In the genomic region with DNA sequence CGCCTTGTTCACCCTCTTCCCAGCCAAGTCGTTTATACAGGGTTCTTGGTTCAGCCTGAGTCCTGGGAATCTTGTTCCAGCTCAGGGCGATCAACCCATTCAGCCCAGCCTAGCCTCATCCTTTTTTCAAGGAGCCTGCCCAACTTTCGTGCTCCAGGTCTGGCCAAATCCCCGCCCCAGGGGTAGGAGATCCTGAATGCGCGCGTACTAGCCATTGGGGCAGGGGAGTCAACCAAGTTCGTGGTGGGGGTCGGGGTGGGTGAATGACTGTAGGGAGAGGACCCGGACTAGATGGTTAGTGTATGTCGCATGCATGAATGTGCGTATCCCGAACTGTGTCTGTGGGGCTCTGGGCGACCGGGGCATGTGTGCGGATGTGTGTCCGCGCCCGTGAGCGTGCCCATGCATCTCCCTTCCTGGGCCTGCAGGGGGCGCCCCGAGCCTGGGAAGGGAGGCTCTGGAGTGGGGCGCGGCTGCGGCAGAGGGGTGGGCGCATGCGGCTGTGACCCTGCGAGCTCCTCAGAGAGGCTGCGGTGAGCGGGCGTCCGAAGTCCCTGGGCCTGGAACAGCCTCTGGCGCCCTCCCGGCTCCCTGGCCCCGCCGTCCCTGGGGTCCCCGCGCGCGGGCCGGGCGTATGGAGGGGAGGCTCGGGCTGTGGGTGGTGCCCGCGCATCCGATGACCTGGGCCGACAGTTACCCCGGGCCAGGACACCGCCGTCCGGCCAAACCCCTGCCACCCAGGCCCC, we compare ENCODE assay signal across 1 cellular context.
TF ChIP-seq lines count a peak whose summit lies in the region.

No MANE protein-coding gene starts in this region.

TF ChIP-seq in HEK293, 187 proteins besides CTCF, POLR2A, EP300 and RAD21 (continued from another document):
- TF ChIP-seq, protein P1, sequence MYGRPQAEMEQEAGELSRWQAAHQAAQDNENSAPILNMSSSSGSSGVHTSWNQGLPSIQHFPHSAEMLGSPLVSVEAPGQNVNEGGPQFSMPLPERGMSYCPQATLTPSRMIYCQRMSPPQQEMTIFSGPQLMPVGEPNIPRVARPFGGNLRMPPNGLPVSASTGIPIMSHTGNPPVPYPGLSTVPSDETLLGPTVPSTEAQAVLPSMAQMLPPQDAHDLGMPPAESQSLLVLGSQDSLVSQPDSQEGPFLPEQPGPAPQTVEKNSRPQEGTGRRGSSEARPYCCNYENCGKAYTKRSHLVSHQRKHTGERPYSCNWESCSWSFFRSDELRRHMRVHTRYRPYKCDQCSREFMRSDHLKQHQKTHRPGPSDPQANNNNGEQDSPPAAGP (tag by site-specific recombination; IDR thresholded peaks at IDR 0.05) = 0 out of 2 replicates have a peak, but pooled peaks have one; percentile 24
- TF ChIP-seq, protein P2, sequence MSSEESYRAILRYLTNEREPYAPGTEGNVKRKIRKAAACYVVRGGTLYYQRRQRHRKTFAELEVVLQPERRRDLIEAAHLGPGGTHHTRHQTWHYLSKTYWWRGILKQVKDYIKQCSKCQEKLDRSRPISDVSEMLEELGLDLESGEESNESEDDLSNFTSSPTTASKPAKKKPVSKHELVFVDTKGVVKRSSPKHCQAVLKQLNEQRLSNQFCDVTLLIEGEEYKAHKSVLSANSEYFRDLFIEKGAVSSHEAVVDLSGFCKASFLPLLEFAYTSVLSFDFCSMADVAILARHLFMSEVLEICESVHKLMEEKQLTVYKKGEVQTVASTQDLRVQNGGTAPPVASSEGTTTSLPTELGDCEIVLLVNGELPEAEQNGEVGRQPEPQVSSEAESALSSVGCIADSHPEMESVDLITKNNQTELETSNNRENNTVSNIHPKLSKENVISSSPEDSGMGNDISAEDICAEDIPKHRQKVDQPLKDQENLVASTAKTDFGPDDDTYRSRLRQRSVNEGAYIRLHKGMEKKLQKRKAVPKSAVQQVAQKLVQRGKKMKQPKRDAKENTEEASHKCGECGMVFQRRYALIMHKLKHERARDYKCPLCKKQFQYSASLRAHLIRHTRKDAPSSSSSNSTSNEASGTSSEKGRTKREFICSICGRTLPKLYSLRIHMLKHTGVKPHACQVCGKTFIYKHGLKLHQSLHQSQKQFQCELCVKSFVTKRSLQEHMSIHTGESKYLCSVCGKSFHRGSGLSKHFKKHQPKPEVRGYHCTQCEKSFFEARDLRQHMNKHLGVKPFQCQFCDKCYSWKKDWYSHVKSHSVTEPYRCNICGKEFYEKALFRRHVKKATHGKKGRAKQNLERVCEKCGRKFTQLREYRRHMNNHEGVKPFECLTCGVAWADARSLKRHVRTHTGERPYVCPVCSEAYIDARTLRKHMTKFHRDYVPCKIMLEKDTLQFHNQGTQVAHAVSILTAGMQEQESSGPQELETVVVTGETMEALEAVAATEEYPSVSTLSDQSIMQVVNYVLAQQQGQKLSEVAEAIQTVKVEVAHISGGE (tag by site-specific recombination; conservative IDR thresholded peaks at IDR 0.05; ENCODE audit: low read depth) = no peak
- no peak for TF ChIP-seq ZIC2 (tag by site-specific recombination; IDR thresholded peaks at IDR 0.05)
- no peak for TF ChIP-seq ZXDB (tag by site-specific recombination; IDR thresholded peaks at IDR 0.05)
- TF ChIP-seq ZNF560 (tag by site-specific recombination; IDR thresholded peaks at IDR 0.05; ENCODE audit: borderline replicate concordance) = no peak
- TF ChIP-seq, protein P3, sequence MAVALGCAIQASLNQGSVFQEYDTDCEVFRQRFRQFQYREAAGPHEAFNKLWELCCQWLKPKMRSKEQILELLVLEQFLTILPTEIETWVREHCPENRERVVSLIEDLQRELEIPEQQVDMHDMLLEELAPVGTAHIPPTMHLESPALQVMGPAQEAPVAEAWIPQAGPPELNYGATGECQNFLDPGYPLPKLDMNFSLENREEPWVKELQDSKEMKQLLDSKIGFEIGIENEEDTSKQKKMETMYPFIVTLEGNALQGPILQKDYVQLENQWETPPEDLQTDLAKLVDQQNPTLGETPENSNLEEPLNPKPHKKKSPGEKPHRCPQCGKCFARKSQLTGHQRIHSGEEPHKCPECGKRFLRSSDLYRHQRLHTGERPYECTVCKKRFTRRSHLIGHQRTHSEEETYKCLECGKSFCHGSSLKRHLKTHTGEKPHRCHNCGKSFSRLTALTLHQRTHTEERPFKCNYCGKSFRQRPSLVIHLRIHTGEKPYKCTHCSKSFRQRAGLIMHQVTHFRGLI (tag by site-specific recombination; IDR thresholded peaks at IDR 0.05) = 0 out of 2 replicates have a peak, but pooled peaks have one; percentile 10
- TF ChIP-seq ZFHX2 (tag by site-specific recombination; conservative IDR thresholded peaks at IDR 0.05) = peak; percentile 45
- no peak for TF ChIP-seq MEIS1 (CRISPR knock-in tag; IDR thresholded peaks at IDR 0.05; ENCODE audit: borderline replicate concordance)
- no peak for TF ChIP-seq ZNF747 (tag by site-specific recombination; IDR thresholded peaks at IDR 0.05)
- TF ChIP-seq ZNF558 (tag by site-specific recombination; IDR thresholded peaks at IDR 0.05) = no peak
- TF ChIP-seq ZNF335 (tag by site-specific recombination; conservative IDR thresholded peaks at IDR 0.05) = no peak
- TF ChIP-seq GLI2 (tag by site-specific recombination; IDR thresholded peaks at IDR 0.05; ENCODE audit: borderline replicate concordance, low read depth) = no peak
- no peak for TF ChIP-seq ZNF138 (tag by site-specific recombination; IDR thresholded peaks at IDR 0.05; ENCODE audit: borderline replicate concordance)
- no peak for TF ChIP-seq ZNF707 (tag by site-specific recombination; IDR thresholded peaks at IDR 0.05)
- TF ChIP-seq ZNF266 (tag by site-specific recombination; IDR thresholded peaks at IDR 0.05; ENCODE audit: low read depth) = no peak
- TF ChIP-seq ZNF792 (tag by site-specific recombination; IDR thresholded peaks at IDR 0.05) = no peak
- TF ChIP-seq ZNF366 (tag by site-specific recombination; conservative IDR thresholded peaks at IDR 0.05) = no peak
- no peak for TF ChIP-seq PRDM1 (tag by site-specific recombination; IDR thresholded peaks at IDR 0.05)
- TF ChIP-seq, protein P4, sequence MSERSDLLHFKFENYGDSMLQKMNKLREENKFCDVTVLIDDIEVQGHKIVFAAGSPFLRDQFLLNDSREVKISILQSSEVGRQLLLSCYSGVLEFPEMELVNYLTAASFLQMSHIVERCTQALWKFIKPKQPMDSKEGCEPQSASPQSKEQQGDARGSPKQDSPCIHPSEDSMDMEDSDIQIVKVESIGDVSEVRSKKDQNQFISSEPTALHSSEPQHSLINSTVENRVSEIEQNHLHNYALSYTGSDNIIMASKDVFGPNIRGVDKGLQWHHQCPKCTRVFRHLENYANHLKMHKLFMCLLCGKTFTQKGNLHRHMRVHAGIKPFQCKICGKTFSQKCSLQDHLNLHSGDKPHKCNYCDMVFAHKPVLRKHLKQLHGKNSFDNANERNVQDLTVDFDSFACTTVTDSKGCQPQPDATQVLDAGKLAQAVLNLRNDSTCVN (tag by site-specific recombination; optimal IDR thresholded peaks at IDR 0.05) = peak; percentile 87
- TF ChIP-seq, protein P5, sequence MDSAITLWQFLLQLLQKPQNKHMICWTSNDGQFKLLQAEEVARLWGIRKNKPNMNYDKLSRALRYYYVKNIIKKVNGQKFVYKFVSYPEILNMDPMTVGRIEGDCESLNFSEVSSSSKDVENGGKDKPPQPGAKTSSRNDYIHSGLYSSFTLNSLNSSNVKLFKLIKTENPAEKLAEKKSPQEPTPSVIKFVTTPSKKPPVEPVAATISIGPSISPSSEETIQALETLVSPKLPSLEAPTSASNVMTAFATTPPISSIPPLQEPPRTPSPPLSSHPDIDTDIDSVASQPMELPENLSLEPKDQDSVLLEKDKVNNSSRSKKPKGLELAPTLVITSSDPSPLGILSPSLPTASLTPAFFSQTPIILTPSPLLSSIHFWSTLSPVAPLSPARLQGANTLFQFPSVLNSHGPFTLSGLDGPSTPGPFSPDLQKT (IDR thresholded peaks at IDR 0.05; ENCODE audit: borderline replicate concordance, low read depth, low read length) = no peak
- TF ChIP-seq ZEB2 (tag by site-specific recombination; IDR thresholded peaks at IDR 0.05) = no peak
- no peak for TF ChIP-seq ZNF37A (tag by site-specific recombination; IDR thresholded peaks at IDR 0.05)
- no peak for TF ChIP-seq ZBTB20 (tag by site-specific recombination; IDR thresholded peaks at IDR 0.05)
- TF ChIP-seq, protein P6, sequence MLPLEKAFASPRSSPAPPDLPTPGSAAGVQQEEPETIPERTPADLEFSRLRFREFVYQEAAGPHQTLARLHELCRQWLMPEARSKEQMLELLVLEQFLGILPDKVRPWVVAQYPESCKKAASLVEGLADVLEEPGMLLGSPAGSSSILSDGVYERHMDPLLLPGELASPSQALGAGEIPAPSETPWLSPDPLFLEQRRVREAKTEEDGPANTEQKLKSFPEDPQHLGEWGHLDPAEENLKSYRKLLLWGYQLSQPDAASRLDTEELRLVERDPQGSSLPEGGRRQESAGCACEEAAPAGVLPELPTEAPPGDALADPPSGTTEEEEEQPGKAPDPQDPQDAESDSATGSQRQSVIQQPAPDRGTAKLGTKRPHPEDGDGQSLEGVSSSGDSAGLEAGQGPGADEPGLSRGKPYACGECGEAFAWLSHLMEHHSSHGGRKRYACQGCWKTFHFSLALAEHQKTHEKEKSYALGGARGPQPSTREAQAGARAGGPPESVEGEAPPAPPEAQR (tag by site-specific recombination; IDR thresholded peaks at IDR 0.05) = no peak
- no peak for TF ChIP-seq BCL11A (tag by site-specific recombination; IDR thresholded peaks at IDR 0.05; ENCODE audit: low read depth)
- no peak for TF ChIP-seq BCL11B (tag by site-specific recombination; IDR thresholded peaks at IDR 0.05; ENCODE audit: low read depth)
- no peak for TF ChIP-seq SP2 (tag by site-specific recombination; IDR thresholded peaks at IDR 0.05)
- TF ChIP-seq ZNF19 (tag by site-specific recombination; IDR thresholded peaks at IDR 0.05; ENCODE audit: low read depth) = no peak
- no peak for TF ChIP-seq IKZF3 (tag by site-specific recombination; IDR thresholded peaks at IDR 0.05)
- no peak for TF ChIP-seq GLI4 (tag by site-specific recombination; IDR thresholded peaks at IDR 0.05)
- TF ChIP-seq KLF7 (tag by site-specific recombination; IDR thresholded peaks at IDR 0.05; ENCODE audit: borderline replicate concordance) = peak; percentile 55; the same call in 1 of the 2 replicates
- no peak for TF ChIP-seq ZNF10 (tag by site-specific recombination; IDR thresholded peaks at IDR 0.05)
- TF ChIP-seq, protein P7, sequence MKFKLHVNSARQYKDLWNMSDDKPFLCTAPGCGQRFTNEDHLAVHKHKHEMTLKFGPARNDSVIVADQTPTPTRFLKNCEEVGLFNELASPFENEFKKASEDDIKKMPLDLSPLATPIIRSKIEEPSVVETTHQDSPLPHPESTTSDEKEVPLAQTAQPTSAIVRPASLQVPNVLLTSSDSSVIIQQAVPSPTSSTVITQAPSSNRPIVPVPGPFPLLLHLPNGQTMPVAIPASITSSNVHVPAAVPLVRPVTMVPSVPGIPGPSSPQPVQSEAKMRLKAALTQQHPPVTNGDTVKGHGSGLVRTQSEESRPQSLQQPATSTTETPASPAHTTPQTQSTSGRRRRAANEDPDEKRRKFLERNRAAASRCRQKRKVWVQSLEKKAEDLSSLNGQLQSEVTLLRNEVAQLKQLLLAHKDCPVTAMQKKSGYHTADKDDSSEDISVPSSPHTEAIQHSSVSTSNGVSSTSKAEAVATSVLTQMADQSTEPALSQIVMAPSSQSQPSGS (tag by site-specific recombination; IDR thresholded peaks at IDR 0.05; ENCODE audit: low read depth) = no peak
- no peak for TF ChIP-seq ZFP69B (tag by site-specific recombination; IDR thresholded peaks at IDR 0.05)
- no peak for TF ChIP-seq ZNF416 (tag by site-specific recombination; IDR thresholded peaks at IDR 0.05)
- TF ChIP-seq KLF9 (tag by site-specific recombination; IDR thresholded peaks at IDR 0.05; ENCODE audit: low read depth) = peak; percentile 53
- TF ChIP-seq, protein P8, sequence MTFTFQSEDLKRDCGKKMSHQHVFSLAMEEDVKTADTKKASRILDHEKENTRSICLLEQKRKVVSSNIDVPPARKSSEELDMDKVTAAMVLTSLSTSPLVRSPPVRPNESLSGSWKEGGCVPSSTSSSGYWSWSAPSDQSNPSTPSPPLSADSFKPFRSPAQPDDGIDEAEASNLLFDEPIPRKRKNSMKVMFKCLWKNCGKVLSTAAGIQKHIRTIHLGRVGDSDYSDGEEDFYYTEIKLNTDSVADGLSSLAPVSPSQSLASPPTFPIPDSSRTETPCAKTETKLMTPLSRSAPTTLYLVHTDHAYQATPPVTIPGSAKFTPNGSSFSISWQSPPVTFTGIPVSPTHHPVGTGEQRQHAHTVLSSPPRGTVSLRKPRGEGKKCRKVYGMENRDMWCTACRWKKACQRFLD (tag by site-specific recombination; IDR thresholded peaks at IDR 0.05) = no peak
- no peak for TF ChIP-seq ZNF544 (tag by site-specific recombination; IDR thresholded peaks at IDR 0.05)
- no peak for TF ChIP-seq WT1 (tag by site-specific recombination; IDR thresholded peaks at IDR 0.05)
- TF ChIP-seq ZNF701 (tag by site-specific recombination; IDR thresholded peaks at IDR 0.05) = no peak
- TF ChIP-seq GFI1B (tag by site-specific recombination; IDR thresholded peaks at IDR 0.05) = no peak
- TF ChIP-seq, protein P9, sequence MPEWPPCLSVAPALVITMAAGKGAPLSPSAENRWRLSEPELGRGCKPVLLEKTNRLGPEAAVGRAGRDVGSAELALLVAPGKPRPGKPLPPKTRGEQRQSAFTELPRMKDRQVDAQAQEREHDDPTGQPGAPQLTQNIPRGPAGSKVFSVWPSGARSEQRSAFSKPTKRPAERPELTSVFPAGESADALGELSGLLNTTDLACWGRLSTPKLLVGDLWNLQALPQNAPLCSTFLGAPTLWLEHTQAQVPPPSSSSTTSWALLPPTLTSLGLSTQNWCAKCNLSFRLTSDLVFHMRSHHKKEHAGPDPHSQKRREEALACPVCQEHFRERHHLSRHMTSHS (tag by site-specific recombination; IDR thresholded peaks at IDR 0.05) = no peak
- TF ChIP-seq SCRT1 (tag by site-specific recombination; IDR thresholded peaks at IDR 0.05; ENCODE audit: borderline replicate concordance) = no peak
- no peak for TF ChIP-seq ZNF610 (tag by site-specific recombination; IDR thresholded peaks at IDR 0.05; ENCODE audit: borderline replicate concordance)
